In genomic region chr14:68922886-68923285, GRCh38 we compare ENCODE assay signal across 14 cellular contexts. TPM values are rescaled to one million over a fixed set of nuclear protein-coding genes. Genes with fewer than 3 reads are reported as not detected.
DNase-seq lines count a peak whose midpoint lies in the region; ATAC-seq and TF ChIP-seq lines count a peak whose summit lies in the region.
"Had no signal": no experiment of that assay in that cellular context is flagged by ENCODE, and none has a peak within 500 bp of the region (broad histone marks: within the 10 kb centered on the region; RNA-seq: fewer than 3 reads in every experiment).

No MANE protein-coding gene starts in this region.

- H3K27ac ChIP-seq in mesodermal cell (ENCODE audit: low read depth, low read length, severe bottlenecking): peak overlapping the region; percentile 29
- H3K27ac ChIP-seq in tibial artery: peak overlapping the region; percentile 97 to 100
- H3K27ac ChIP-seq: thyroid gland had no signal

- DNase-seq in activated CD4-positive, alpha-beta T cell treated with anti-CD3 and anti-CD28 coated beads for 36 hours: no peak
- no peak for DNase-seq in activated CD4-positive, alpha-beta T cell treated with anti-CD3 and anti-CD28 coated beads, Interleukin-2, amount 50 U/mL, for 1 hour
- no peak for DNase-seq in chondrocyte (ENCODE audit: low spot score)
- peak; percentile 43 to 88 for DNase-seq in tibial artery
- DNase-seq in effector CD8-positive, alpha-beta T cell (lab: John Stamatoyannopoulos, UW): no peak
- no peak for DNase-seq in natural killer cell treated with Interleukin-12 subunit alpha and Interleukin-12 subunit beta and Interleukin-15 and Interleukin-18, amount 100 ng/mL, for 72 hours (ENCODE audit: low spot score)
- DNase-seq: activated effector memory CD4-positive, alpha-beta T cell treated with Interleukin-2 at 50 U/mL for 16 hours; DMS 273 treated with DMSO at 0.1 percent for 48 hours; immature natural killer cell; Karpas-422; thyroid gland had no signal

- H3K27ac Mint-ChIP-seq in activated CD4-positive, alpha-beta T cell treated with anti-CD3 and anti-CD28 coated beads for 36 hours: peak overlapping the region; percentile 61
- peak overlapping the region; percentile 96 for H3K27ac Mint-ChIP-seq in chondrocyte (ENCODE audit: unreplicated experiment)
- H3K27ac Mint-ChIP-seq in stimulated activated memory B cell treated with anti-CD40 and anti-IgM and Interleukin-4, amounts not matched to agents 10 μg/mL and 1 μg/mL and 100 μg/mL, for 72 hours: no peak overlapping the region
- H3K27ac Mint-ChIP-seq in natural killer cell treated with Interleukin-12 subunit alpha and Interleukin-12 subunit beta and Interleukin-15 and Interleukin-18, amount 100 ng/mL, for 72 hours: no peak overlapping the region
- H3K27ac Mint-ChIP-seq: immature natural killer cell had no signal

- WGBS in mesodermal cell (ENCODE audit: insufficient coverage in 2 of 2), 2 experiments: 93% methylated on average over 6 to 7 of the region's 7 CpGs

- CTCF ChIA-PET in activated CD4-positive, alpha-beta T cell treated with anti-CD3 and anti-CD28 coated beads for 36 hours (lab: Charles Lee): interaction anchor here (0.6 to 1.0 kb wide), 5 partner anchors 10 to 179 kb away, joined by 3 to 5 read pairs (median 4); no protein-coding TSS in a partner anchor

- no peak overlapping the region for H3K4me3 Mint-ChIP-seq in activated CD4-positive, alpha-beta T cell treated with anti-CD3 and anti-CD28 coated beads for 36 hours
- peak overlapping the region; percentile 29 for H3K4me3 Mint-ChIP-seq in chondrocyte (ENCODE audit: unreplicated experiment)
- H3K4me3 Mint-ChIP-seq in stimulated activated memory B cell treated with anti-CD40 and anti-IgM and Interleukin-4, amounts not matched to agents 10 μg/mL and 1 μg/mL and 100 μg/mL, for 72 hours: no peak overlapping the region
- H3K4me3 Mint-ChIP-seq in natural killer cell treated with Interleukin-12 subunit alpha and Interleukin-12 subunit beta and Interleukin-15 and Interleukin-18, amount 100 ng/mL, for 72 hours: no peak overlapping the region
- H3K4me3 Mint-ChIP-seq: immature natural killer cell had no signal

- no peak for TF ChIP-seq CTCF in chondrocyte (IDR thresholded peaks at IDR 0.05)
- TF ChIP-seq CTCF in tibial artery (IDR thresholded peaks at IDR 0.05): no peak

- peaks cover 12% of the 10 kb centered on the region for H3K9me3 Mint-ChIP-seq in activated CD4-positive, alpha-beta T cell treated with anti-CD3 and anti-CD28 coated beads for 36 hours (ENCODE audit: low read depth)
- H3K9me3 Mint-ChIP-seq in chondrocyte (ENCODE audit: low read depth): no peaks in the 10 kb centered on the region
- peaks cover 17% of the 10 kb centered on the region for H3K9me3 Mint-ChIP-seq in stimulated activated memory B cell treated with anti-CD40 and anti-IgM and Interleukin-4, amounts not matched to agents 10 μg/mL and 1 μg/mL and 100 μg/mL, for 72 hours
- peaks cover 7% of the 10 kb centered on the region for H3K9me3 Mint-ChIP-seq in natural killer cell treated with Interleukin-12 subunit alpha and Interleukin-12 subunit beta and Interleukin-15 and Interleukin-18, amount 100 ng/mL, for 72 hours

- H3K9me3 ChIP-seq in mesodermal cell (ENCODE audit: control insufficient read depth, low read length) (no peaks in the 10 kb centered on the region), tibial artery (no peaks in the 10 kb centered on the region)
- H3K9me3 ChIP-seq: thyroid gland had no signal

- peaks cover 33% of the 10 kb centered on the region for H3K4me1 Mint-ChIP-seq in activated CD4-positive, alpha-beta T cell treated with anti-CD3 and anti-CD28 coated beads for 36 hours
- H3K4me1 Mint-ChIP-seq in chondrocyte (ENCODE audit: low read depth): peaks cover 86% of the 10 kb centered on the region
- no peaks in the 10 kb centered on the region for H3K4me1 Mint-ChIP-seq in stimulated activated memory B cell treated with anti-CD40 and anti-IgM and Interleukin-4, amounts not matched to agents 10 μg/mL and 1 μg/mL and 100 μg/mL, for 72 hours
- H3K4me1 Mint-ChIP-seq in natural killer cell treated with Interleukin-12 subunit alpha and Interleukin-12 subunit beta and Interleukin-15 and Interleukin-18, amount 100 ng/mL, for 72 hours (ENCODE audit: low read depth in 2 of 2): peaks cover 6 to 7% of the 10 kb centered on the region in 2 donors
- H3K4me1 Mint-ChIP-seq: immature natural killer cell had no signal

- no peak for ATAC-seq in activated CD4-positive, alpha-beta T cell treated with anti-CD3 and anti-CD28 coated beads for 36 hours
- ATAC-seq in stimulated activated memory B cell treated with anti-CD40 and anti-IgM and Interleukin-4, amounts not matched to agents 10 μg/mL and 1 μg/mL and 100 μg/mL, for 72 hours: no peak
- ATAC-seq in natural killer cell treated with Interleukin-12 subunit alpha and Interleukin-12 subunit beta and Interleukin-15 and Interleukin-18, amount 100 ng/mL, for 72 hours: no peak
- ATAC-seq: A549 had no signal

- intact Hi-C loops in activated CD4-positive, alpha-beta T cell treated with anti-CD3 and anti-CD28 coated beads for 36 hours (cut with DNase I, micrococcal nuclease): no loop called here
- intact Hi-C loops in tibial artery (cut with DNase I; ENCODE audit: low total_unique reads): no loop called here

- peaks cover 43% of the 10 kb centered on the region for H3K36me3 Mint-ChIP-seq in activated CD4-positive, alpha-beta T cell treated with anti-CD3 and anti-CD28 coated beads for 36 hours (ENCODE audit: low read depth)
- H3K36me3 Mint-ChIP-seq in chondrocyte (ENCODE audit: low read depth): peaks cover 56% of the 10 kb centered on the region
- peaks cover 6% of the 10 kb centered on the region for H3K36me3 Mint-ChIP-seq in stimulated activated memory B cell treated with anti-CD40 and anti-IgM and Interleukin-4, amounts not matched to agents 10 μg/mL and 1 μg/mL and 100 μg/mL, for 72 hours
- peaks cover 20% of the 10 kb centered on the region for H3K36me3 Mint-ChIP-seq in natural killer cell treated with Interleukin-12 subunit alpha and Interleukin-12 subunit beta and Interleukin-15 and Interleukin-18, amount 100 ng/mL, for 72 hours

- H3K36me3 ChIP-seq in mesodermal cell (ENCODE audit: control insufficient read depth, insufficient read depth, low read length) (peaks cover 95% of the 10 kb centered on the region), tibial artery (peaks cover 23 to 47% (median 43%) of the 10 kb centered on the region in 3 donors)

- POLR2A ChIA-PET in activated CD4-positive, alpha-beta T cell treated with anti-CD3 and anti-CD28 coated beads for 36 hours (lab: Charles Lee): no interaction called here

- H3K27me3 Mint-ChIP-seq in activated CD4-positive, alpha-beta T cell treated with anti-CD3 and anti-CD28 coated beads for 36 hours: no peaks in the 10 kb centered on the region
- H3K27me3 Mint-ChIP-seq in chondrocyte (ENCODE audit: low read depth): no peaks in the 10 kb centered on the region
- peaks cover 45% of the 10 kb centered on the region for H3K27me3 Mint-ChIP-seq in stimulated activated memory B cell treated with anti-CD40 and anti-IgM and Interleukin-4, amounts not matched to agents 10 μg/mL and 1 μg/mL and 100 μg/mL, for 72 hours
- H3K27me3 Mint-ChIP-seq in natural killer cell treated with Interleukin-12 subunit alpha and Interleukin-12 subunit beta and Interleukin-15 and Interleukin-18, amount 100 ng/mL, for 72 hours: no peaks in the 10 kb centered on the region

- H3K4me3 ChIP-seq in mesodermal cell (ENCODE audit: extremely low read depth, insufficient read depth, low read length, poor library complexity, severe bottlenecking) (no peak overlapping the region), tibial artery (no peak overlapping the region)
- H3K4me3 ChIP-seq: A549, thyroid gland had no signal

- H3K27me3 ChIP-seq in tibial artery: no peaks in the 10 kb centered on the region
- H3K27me3 ChIP-seq: thyroid gland had no signal

- H3K4me1 ChIP-seq in mesodermal cell (ENCODE audit: control insufficient read depth, insufficient read depth, low read length, poor library complexity, severe bottlenecking): peaks cover 39% of the 10 kb centered on the region
- H3K4me1 ChIP-seq in tibial artery: peaks cover 0 to 96% (median 73%) of the 10 kb centered on the region in 4 donors

RNA-seq across cellular contexts. Expression of gene ACTN1, which starts 56.2 kb away (rescaled TPM):
- 100 to 1,000 TPM in 1 of 2 experiments, 10 to 100 TPM in 1; 92.8 to 146 TPM for total RNA-seq in activated CD4-positive, alpha-beta T cell treated with anti-CD3 and anti-CD28 coated beads for 36 hours
- 808 to 1,105 TPM (median 1,102 TPM) in 3 replicates for total RNA-seq in chondrocyte
- polyA plus RNA-seq in mesodermal cell (2013, experiment 1 of 2): 357 TPM
- 310 TPM for polyA plus RNA-seq in mesodermal cell (2013, experiment 2 of 2)
- 100 to 1,000 TPM in 1 of 2 donors, 10 to 100 TPM in 1; 40.1 to 124 TPM for total RNA-seq in natural killer cell treated with Interleukin-12 subunit alpha and Interleukin-12 subunit beta and Interleukin-15 and Interleukin-18, amount 100 ng/mL, for 72 hours

Comparison
In these comparisons a context has a peak if more than half of its experiments do, and no peak if none do; other contexts are left out.
1. DNase-seq: peak in tibial artery (2 of 2); none in activated CD4-positive, alpha-beta T cell treated with anti-CD3 and anti-CD28 coated beads for 36 hours (single experiment), activated CD4-positive, alpha-beta T cell treated with anti-CD3 and anti-CD28 coated beads, Interleukin-2, amount 50 U/mL, for 1 hour (single experiment), chondrocyte (single experiment), effector CD8-positive, alpha-beta T cell (single experiment) and natural killer cell treated with Interleukin-12 subunit alpha and Interleukin-12 subunit beta and Interleukin-15 and Interleukin-18, amount 100 ng/mL, for 72 hours (single experiment).
2. H3K27ac Mint-ChIP-seq: peak in activated CD4-positive, alpha-beta T cell treated with anti-CD3 and anti-CD28 coated beads for 36 hours (single experiment) and chondrocyte (single experiment); none in stimulated activated memory B cell treated with anti-CD40 and anti-IgM and Interleukin-4, amounts not matched to agents 10 μg/mL and 1 μg/mL and 100 μg/mL, for 72 hours (single experiment) and natural killer cell treated with Interleukin-12 subunit alpha and Interleukin-12 subunit beta and Interleukin-15 and Interleukin-18, amount 100 ng/mL, for 72 hours (0 of 2).